10 cellular contexts compared by ENCODE assay signal in the genomic region with DNA sequence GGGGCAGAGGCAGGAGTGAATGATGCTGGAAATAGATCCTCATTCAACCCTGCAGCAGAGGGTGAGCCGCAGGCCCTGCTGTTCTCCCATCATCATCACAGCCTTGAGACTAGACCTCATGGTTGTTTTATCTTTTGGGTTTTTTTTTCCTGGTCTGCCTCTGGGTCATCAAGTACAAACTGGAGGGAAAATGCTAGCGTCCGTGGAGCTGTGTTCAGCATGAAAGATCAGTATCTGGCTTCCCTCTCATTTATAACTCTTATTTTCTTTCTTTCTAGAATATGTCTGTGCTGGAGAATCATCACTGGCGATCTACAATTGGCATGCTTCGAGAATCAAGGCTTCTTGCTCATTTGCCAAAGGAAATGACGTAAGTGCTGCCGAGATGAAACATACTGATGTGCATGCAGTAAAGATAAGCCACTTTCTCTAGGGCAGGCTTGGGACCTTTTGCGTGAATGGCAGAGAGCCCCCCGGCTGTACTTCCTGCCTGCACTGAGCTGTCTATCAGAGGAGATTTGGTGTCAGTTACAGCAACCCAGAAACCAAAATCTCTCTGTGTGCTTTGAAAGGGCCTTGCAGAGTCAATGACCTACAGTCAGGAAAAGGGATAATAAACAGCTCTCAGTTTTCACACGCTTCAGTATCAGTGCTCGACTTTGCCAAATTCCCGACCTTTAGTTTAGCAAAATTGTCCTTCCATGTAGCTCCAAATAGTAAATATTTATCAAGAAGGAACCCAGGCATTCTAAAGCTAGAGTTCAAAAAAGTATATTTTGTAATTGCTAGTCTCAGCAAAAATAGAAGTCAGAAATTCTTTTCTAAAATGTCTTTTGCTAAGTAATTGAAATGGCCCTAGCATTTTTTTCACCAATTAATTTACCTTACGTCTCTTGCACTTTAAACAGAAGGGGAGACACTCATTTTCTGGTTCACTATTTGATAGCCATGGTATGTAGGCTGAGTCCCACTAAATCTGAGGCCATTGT.
A peak's percentile ranks its signal among the peaks of the same experiment; 100 is the strongest.
DNase-seq lines count a peak whose midpoint lies in the region; ATAC-seq and TF ChIP-seq lines count a peak whose summit lies in the region.
"Had no signal": no experiment of that assay in that cellular context is flagged by ENCODE, and none has a peak within 500 bp of the region (broad histone marks: within the 10 kb centered on the region; RNA-seq: fewer than 3 reads in every experiment).

No MANE protein-coding gene starts in this region.

- H3K27me3 ChIP-seq in body of pancreas (no peaks in the 10 kb centered on the region), left lung (no peaks in the 10 kb centered on the region), spleen (replicated peaks in 1 of 7) (no peaks in the 10 kb centered on the region)

- TF ChIP-seq POLR2A in body of pancreas (IDR thresholded peaks at IDR 0.05): no peak
- TF ChIP-seq POLR2A in spleen (IDR thresholded peaks at IDR 0.05): no peak

- no peaks in the 10 kb centered on the region for H3K36me3 ChIP-seq in body of pancreas (replicated peaks in 1 of 2; ENCODE audit: insufficient read depth in 1 of 2, low read depth in 2 of 2)
- no peaks in the 10 kb centered on the region for H3K36me3 ChIP-seq in left lung
- no peaks in the 10 kb centered on the region for H3K36me3 ChIP-seq in spleen

- H3K4me1 ChIP-seq in body of pancreas: peaks cover 15% of the 10 kb centered on the region
- no peaks in the 10 kb centered on the region for H3K4me1 ChIP-seq in left lung
- peaks cover 0 to 15% (median 6%) of the 10 kb centered on the region in 6 donors for H3K4me1 ChIP-seq in spleen

- 40 to 50% methylated on average over 13 of the region's 13 CpGs for WGBS in body of pancreas, 2 donors
- 46 to 73% (median 59%) methylated on average over 13 of the region's 13 CpGs for WGBS in spleen, 5 donors

- H3K9me3 ChIP-seq in body of pancreas (no peaks in the 10 kb centered on the region), left lung (no peaks in the 10 kb centered on the region), spleen (no peaks in the 10 kb centered on the region)

- H3K4me3 ChIP-seq in body of pancreas: no peak overlapping the region
- H3K4me3 ChIP-seq in left lung: no peak overlapping the region
- H3K4me3 ChIP-seq in spleen: no peak overlapping the region

- TF ChIP-seq CTCF in body of pancreas (IDR thresholded peaks at IDR 0.05): no peak
- no peak for TF ChIP-seq CTCF in left lung (IDR thresholded peaks at IDR 0.05)
- TF ChIP-seq CTCF in spleen (IDR thresholded peaks at IDR 0.05 in 8 of 11, conservative IDR thresholded peaks at IDR 0.05 in 3 of 11): no peak

- in situ Hi-C loops in SK-MEL-5 (cut with HindIII; ENCODE audit: low pct_unique_long_range_greater_than_20kb, low sequenced_read_pairs): no loop called here

- peak; percentile 63 for ATAC-seq in body of pancreas
- peak; percentile 60 for ATAC-seq in left lung
- no peak for ATAC-seq in GM18907 (IDR thresholded peaks at IDR 0.05; ENCODE audit: unreplicated experiment)
- ATAC-seq: stimulated activated memory B cell treated with anti-CD40 and anti-IgM and Interleukin-4, amounts not matched to agents 10 μg/mL and 1 μg/mL and 100 μg/mL, for 72 hours had no signal

- intact Hi-C loops in body of pancreas (cut with DNase I) (no loop called here), left lung (cut with DNase I) (no loop called here), spleen (cut with DNase I; ENCODE audit: low total_unique reads) (no loop called here)

- peak; percentile 69 for DNase-seq in SK-MEL-5 (ENCODE audit: low read depth, low spot score)
- peak; percentile 9 to 38 (median 12) for DNase-seq in body of pancreas
- no peak for DNase-seq in left lung
- DNase-seq in spleen: no peak
- no peak for DNase-seq in COR-L47 (lab: John Stamatoyannopoulos, UW)
- DNase-seq in HK-2 (ENCODE audit: unreplicated experiment): no peak
- DNase-seq: activated CD4-positive, alpha-beta memory T cell treated with anti-CD3 and anti-CD28 coated beads, Interleukin-2, amount 10 ng/mL, durations not matched to agents 7 days and 5 days; NCI-H1930 had no signal

- peak overlapping the region in 3 of 4 donors; percentile 9 to 46 (median 23) for H3K27ac ChIP-seq in body of pancreas
- peak overlapping the region; percentile 5 to 70 for H3K27ac ChIP-seq in left lung
- H3K27ac ChIP-seq in spleen: peak overlapping the region in 7 of 8 donors; percentile 10 to 75 (median 56)

Comparison
In these comparisons a context has a peak if more than half of its experiments do, and no peak if none do; other contexts are left out.
1. DNase-seq: peak in SK-MEL-5 (single experiment) and body of pancreas (4 of 4); none in left lung (0 of 2), spleen (single experiment), COR-L47 (single experiment) and HK-2 (single experiment).
2. Peak in every context shown above with its lines, with median percentiles within 50 percentile points of each other: H3K27ac ChIP-seq.